7 cellular contexts compared by ENCODE assay signal in the genomic region with DNA sequence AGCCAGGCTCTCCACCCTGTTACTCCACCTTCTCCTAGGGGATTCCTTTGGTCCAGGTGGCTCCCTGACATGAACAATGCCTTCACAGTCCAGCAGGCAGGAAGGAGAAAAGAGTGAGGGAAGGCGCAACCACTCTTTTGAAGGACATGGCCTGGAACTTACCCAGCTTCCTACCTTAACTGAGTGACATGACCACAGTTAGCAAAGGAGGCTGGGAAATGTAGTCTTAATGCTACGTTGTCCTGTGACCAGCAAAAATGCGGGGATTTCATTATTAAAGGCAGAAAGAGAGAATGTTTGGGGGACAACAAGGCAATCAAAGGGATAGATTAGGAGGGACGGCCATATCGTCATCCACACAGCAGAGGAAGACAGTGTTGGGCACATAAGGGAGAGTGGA.
"Had no signal": no experiment of that assay in that cellular context is flagged by ENCODE, and none has a peak within 500 bp of the region (broad histone marks: within the 10 kb centered on the region; RNA-seq: fewer than 3 reads in every experiment).

No MANE protein-coding gene starts in this region.

- FAIRE-seq: H54, HTR-8/SVneo had no signal

- H3K9ac ChIP-seq: KMS-11 had no signal

- H3K4me2 ChIP-seq: KMS-11 had no signal

- H3K27ac ChIP-seq: KMS-11 had no signal

- H3K4me3 Mint-ChIP-seq: H9 had no signal

- H3K9me3 Mint-ChIP-seq: H9 had no signal

- DNase-seq: GOT3, H9, HCEC 1CT, KBM-7 had no signal
